Comparison of ENCODE assay signal across 26 cellular contexts in genomic region chr6:8789878-8790277, GRCh38.
DNase-seq lines count a peak whose midpoint lies in the region; ATAC-seq, FAIRE-seq and TF ChIP-seq lines count a peak whose summit lies in the region.
"Had no signal": no experiment of that assay in that cellular context is flagged by ENCODE, and none has a peak within 500 bp of the region (broad histone marks: within the 10 kb centered on the region; RNA-seq: fewer than 3 reads in every experiment).

No MANE protein-coding gene starts in this region.

- ATAC-seq in K562 (no peak), HG02885 (IDR thresholded peaks at IDR 0.05; ENCODE audit: poor library complexity, unreplicated experiment) (no peak), T-helper 17 cell (no peak)
- ATAC-seq: GM12878 had no signal

- no peaks in the 10 kb centered on the region for H3K36me3 Mint-ChIP-seq in T-helper 17 cell (ENCODE audit: low read depth)
- H3K36me3 Mint-ChIP-seq: CD14-positive monocyte; CD4-positive, alpha-beta memory T cell; CD4-positive, CD25-positive, alpha-beta regulatory T cell; CD8-positive, alpha-beta memory T cell had no signal

- no peaks in the 10 kb centered on the region for H3K9me1 ChIP-seq in K562 (ENCODE audit: control insufficient read depth, insufficient read depth, low read length)

- H3K4me3 ChIP-seq in HEK293 (ENCODE audit: low read depth, low read length) (no peak overlapping the region), K562 (no peak overlapping the region), adrenal gland (no peak overlapping the region)
- H3K4me3 ChIP-seq: BLaER1, GM12878 had no signal

- H2AFZ ChIP-seq in K562 (ENCODE audit: low read depth, low read length): no peak overlapping the region

- no peaks in the 10 kb centered on the region for H3K9me3 ChIP-seq in HEK293 (ENCODE audit: control insufficient read depth, insufficient read depth, low read depth, low read length)
- H3K9me3 ChIP-seq in K562 (replicated peaks; ENCODE audit: control insufficient read depth, insufficient read depth, low read depth, low read length): peaks cover 2% of the 10 kb centered on the region; the same call in 1 of the 2 replicates
- no peaks in the 10 kb centered on the region for H3K9me3 ChIP-seq in adrenal gland (replicated peaks in 1 of 3)
- no peaks in the 10 kb centered on the region for H3K9me3 ChIP-seq in T-helper 17 cell (ENCODE audit: control insufficient read depth, low read length, poor library complexity, severe bottlenecking)
- H3K9me3 ChIP-seq: BE2C, BLaER1 had no signal

- H3K4me1 Mint-ChIP-seq in T-helper 17 cell: no peaks in the 10 kb centered on the region
- H3K4me1 Mint-ChIP-seq: CD14-positive monocyte; CD4-positive, alpha-beta memory T cell; CD4-positive, CD25-positive, alpha-beta regulatory T cell; CD8-positive, alpha-beta memory T cell had no signal

- no peak for TF ChIP-seq EP300 in K562 (IDR thresholded peaks at IDR 0.05; ENCODE audit: low read length)

- TF ChIP-seq RAD21 in K562 (CRISPR knock-in tag; conservative IDR thresholded peaks at IDR 0.05 in 1 of 2, IDR thresholded peaks at IDR 0.05 in 1 of 2): no peak

- no peak for FAIRE-seq in K562 (lab: Jason Lieb, UNC)
- FAIRE-seq: A204.1, GM12878, GM12892, GM18507 had no signal

- 0% methylated on average over 2 of the region's 2 CpGs for WGBS in K562 (ENCODE audit: insufficient coverage, low coverage, missing lambda C conversion rate)
- WGBS in adrenal gland, 4 donors: 54 to 72% (median 58%) methylated on average over 2 of the region's 2 CpGs

- no peaks in the 10 kb centered on the region for H3K27me3 ChIP-seq in K562 (ENCODE audit: control insufficient read depth in 2 of 2, insufficient read depth in 2 of 2, low read length in 2 of 2)
- no peaks in the 10 kb centered on the region for H3K27me3 ChIP-seq in adrenal gland
- H3K27me3 ChIP-seq: BE2C, BLaER1 had no signal

- CTCF ChIA-PET in HEK293 (lab: Yijun Ruan, JAX): no interaction called here
- CTCF ChIA-PET in K562 (lab: Yijun Ruan, JAX; ENCODE audit: low intra/inter-chr PET ratio): no interaction called here

- H3K79me2 ChIP-seq in K562 (ENCODE audit: control insufficient read depth, insufficient read depth, low read length): no peaks in the 10 kb centered on the region

- POLR2A ChIA-PET in HEK293 (lab: Yijun Ruan, JAX) (no interaction called here), K562 (lab: Yijun Ruan, JAX) (no interaction called here)

- H4K20me1 ChIP-seq in K562 (replicated peaks; ENCODE audit: control insufficient read depth, insufficient read depth, low read length): no peaks in the 10 kb centered on the region
- H4K20me1 ChIP-seq: BLaER1 had no signal

- TF ChIP-seq POLR2A in K562 (conservative IDR thresholded peaks at IDR 0.05): no peak
- no peak for TF ChIP-seq POLR2A in adrenal gland (IDR thresholded peaks at IDR 0.05)

- H3K27ac ChIP-seq in HEK293 (ENCODE audit: extremely low read depth, low read depth, low read length) (no peak overlapping the region), K562 (ENCODE audit: extremely low read depth, low read depth, low read length) (no peak overlapping the region), adrenal gland (no peak overlapping the region)
- H3K27ac ChIP-seq: BLaER1 had no signal

- H3K27ac Mint-ChIP-seq in T-helper 17 cell: no peak overlapping the region
- H3K27ac Mint-ChIP-seq: CD4-positive, alpha-beta memory T cell; CD8-positive, alpha-beta memory T cell had no signal

- no peak overlapping the region for H3K4me3 Mint-ChIP-seq in T-helper 17 cell
- H3K4me3 Mint-ChIP-seq: CD14-positive monocyte; CD4-positive, alpha-beta memory T cell; CD4-positive, CD25-positive, alpha-beta regulatory T cell had no signal

- no TSS peak for BruUV-seq in K562 (replicated peaks; lab: Mats Ljungman, UMichigan)

- TF ChIP-seq CTCF in HEK293 (tag by site-specific recombination; IDR thresholded peaks at IDR 0.05) (no peak), K562 (IDR thresholded peaks at IDR 0.05 in 2 of 3, conservative IDR thresholded peaks at IDR 0.05 in 1 of 3; ENCODE audit: insufficient read depth in 2 of 3, low read depth in 1 of 3, low read length in 3 of 3) (no peak), adrenal gland (IDR thresholded peaks at IDR 0.05) (no peak)

- H3K4me1 ChIP-seq in HEK293 (ENCODE audit: control insufficient read depth, insufficient read depth, low read length): no peaks in the 10 kb centered on the region
- no peaks in the 10 kb centered on the region for H3K4me1 ChIP-seq in K562 (replicated peaks in 1 of 2; ENCODE audit: control insufficient read depth in 2 of 2, insufficient read depth in 2 of 2, low read length in 2 of 2)
- H3K4me1 ChIP-seq in adrenal gland (replicated peaks in 1 of 2): no peaks in the 10 kb centered on the region
- H3K4me1 ChIP-seq: BE2C, BLaER1 had no signal

- in situ Hi-C loops in K562 (cut with MboI): no loop called here

- H3K36me3 ChIP-seq in HEK293 (ENCODE audit: control insufficient read depth in 2 of 2, insufficient read depth in 1 of 2, low read length in 2 of 2) (no peaks in the 10 kb centered on the region), K562 (ENCODE audit: control insufficient read depth, insufficient read depth, low read length) (no peaks in the 10 kb centered on the region), adrenal gland (replicated peaks in 1 of 2) (no peaks in the 10 kb centered on the region)
- H3K36me3 ChIP-seq: BE2C, BLaER1 had no signal

- H3K9ac ChIP-seq in K562 (ENCODE audit: insufficient read depth in 1 of 2, low read depth in 2 of 2, low read length in 2 of 2): no peak overlapping the region
- H3K9ac ChIP-seq: BLaER1 had no signal

- no peak overlapping the region for H3K4me2 ChIP-seq in K562 (ENCODE audit: insufficient read depth, low read length)
- H3K4me2 ChIP-seq: BLaER1 had no signal

- intact Hi-C loops in K562 (cut with micrococcal nuclease) (no loop called here), adrenal gland (cut with DNase I) (no loop called here)

- no peak for DNase-seq in K562 (ENCODE audit: extremely low read depth in 1 of 4, low spot score in 3 of 4)
- no peak for DNase-seq in adrenal gland
- no peak for DNase-seq in T-helper 17 cell
- DNase-seq: 8988T; ACHN; BE2C; C1 segment of cervical spinal cord; CD4-positive, alpha-beta memory T cell; CD4-positive, CD25-positive, alpha-beta regulatory T cell; CD8-positive, alpha-beta memory T cell; COR-L47; DMS 273 treated with DMSO at 0.1 percent for 48 hours; DMS153; DMS53; DMS79; DND-41; EL; GDM1 had no signal

- no peaks in the 10 kb centered on the region for H3K27me3 Mint-ChIP-seq in T-helper 17 cell
- H3K27me3 Mint-ChIP-seq: CD4-positive, alpha-beta memory T cell; CD4-positive, CD25-positive, alpha-beta regulatory T cell; CD8-positive, alpha-beta memory T cell had no signal

TF ChIP-seq in HEK293, 187 proteins besides CTCF, POLR2A, EP300 and RAD21:
- TF ChIP-seq GLIS2 (tag by site-specific recombination; IDR thresholded peaks at IDR 0.05): no peak
- peak; percentile 68 for TF ChIP-seq ZNF768 (tag by site-specific recombination; IDR thresholded peaks at IDR 0.05)

TF ChIP-seq in K562, 482 proteins besides CTCF, POLR2A, EP300 and RAD21:
- peak; percentile 65 for TF ChIP-seq RBM25 (IDR thresholded peaks at IDR 0.05; ENCODE audit: low read depth, low read length, severe bottlenecking)
- TF ChIP-seq ZNF395 (CRISPR knock-in tag; IDR thresholded peaks at IDR 0.05): no peak
TF ChIP-seq in K562: peak in this region for 1.
